18 cellular contexts compared by ENCODE assay signal in the genomic region with DNA sequence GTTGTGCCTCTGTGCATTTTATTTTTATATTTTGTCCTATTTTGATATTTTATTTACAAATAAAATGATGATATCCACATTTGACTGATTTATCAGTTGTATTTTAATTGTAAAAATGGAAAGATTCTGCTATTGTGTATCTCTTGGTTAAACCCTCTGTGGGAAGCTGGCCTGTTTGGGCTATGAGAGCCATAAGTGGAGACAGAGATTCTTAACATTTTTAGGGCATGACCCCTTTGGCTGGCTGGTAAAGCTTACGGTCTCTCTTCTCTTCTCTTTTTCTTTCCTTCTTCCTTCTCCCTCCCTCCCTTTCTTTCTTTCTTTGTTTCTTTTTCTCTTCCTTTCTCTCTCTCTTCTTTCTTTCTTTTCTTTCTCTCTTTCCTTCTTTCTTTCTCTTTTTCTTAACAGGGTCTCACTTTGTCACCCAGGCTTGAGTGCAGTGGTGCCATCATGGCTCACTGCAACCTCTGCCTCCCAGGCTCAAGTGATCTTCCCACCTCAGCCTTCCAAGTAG.
"Had no signal": no experiment of that assay in that cellular context is flagged by ENCODE, and none has a peak within 500 bp of the region (broad histone marks: within the 10 kb centered on the region; RNA-seq: fewer than 3 reads in every experiment).

No MANE protein-coding gene starts in this region.

- H3K9me3 ChIP-seq: esophagus muscularis mucosa, mucosa of descending colon, prostate gland, right lobe of liver, upper lobe of right lung had no signal

- DNase-seq: activated CD4-positive, alpha-beta T cell treated with anti-CD3 and anti-CD28 coated beads, Interleukin-2, amount 10 ng/mL, durations not matched to agents 24 days and 14 days; activated CD8-positive, alpha-beta memory T cell treated with anti-CD3 and anti-CD28 coated beads for 24 hours; activated naive CD4-positive, alpha-beta T cell treated with anti-CD3 and anti-CD28 coated beads, Interleukin-2, amount 50 U/mL, for 16 hours; activated T-cell treated with anti-CD3 and anti-CD28 coated beads for 4 hours; amygdala; foreskin fibroblast; immature natural killer cell; naive thymus-derived CD8-positive, alpha-beta T cell; nucleus accumbens; stimulated activated CD4-positive, alpha-beta T cell treated with anti-CD3 and anti-CD28 coated beads, Interleukin-12 subunit alpha, Interleukin-12 subunit beta, amount 100 ng/mL, for 4 hours; stimulated activated naive CD4-positive, alpha-beta T cell had no signal

- ATAC-seq: activated T-helper 17 cell treated with anti-CD3 and anti-CD28 coated beads, Interleukin-2, amount 50 U/mL, for 72 hours; mucosa of descending colon; naive thymus-derived CD8-positive, alpha-beta T cell; WTC11 had no signal

- H3K27me3 ChIP-seq: esophagus muscularis mucosa, right lobe of liver, upper lobe of right lung had no signal

- H3K36me3 ChIP-seq: esophagus muscularis mucosa, prostate gland, right lobe of liver, upper lobe of right lung had no signal

- H3K27ac ChIP-seq: esophagus muscularis mucosa, prostate gland, right lobe of liver, upper lobe of right lung had no signal

- H3K4me3 ChIP-seq: esophagus muscularis mucosa, mucosa of descending colon, prostate gland, right lobe of liver, upper lobe of right lung had no signal

- H3K4me1 ChIP-seq: prostate gland, right lobe of liver, upper lobe of right lung had no signal
